In genomic region chr1:160567858-160568682, GRCh38 we compare ENCODE assay signal across 9 cellular contexts.
DNase-seq lines count a peak whose midpoint lies in the region; ATAC-seq and TF ChIP-seq lines count a peak whose summit lies in the region.
"Had no signal": no experiment of that assay in that cellular context is flagged by ENCODE, and none has a peak within 500 bp of the region (broad histone marks: within the 10 kb centered on the region; RNA-seq: fewer than 3 reads in every experiment).

No MANE protein-coding gene starts in this region.

- peak; percentile 30 to 68 for DNase-seq in activated CD4-positive, alpha-beta T cell treated with anti-CD3 and anti-CD28 coated beads, Interleukin-2, amount 50 U/mL, for 24 hours (ENCODE audit: low read depth in 1 of 2, low spot score in 1 of 2)
- peak; percentile 32 to 37 for DNase-seq in erythroblast (lab: John Stamatoyannopoulos, UW)
- peak; percentile 47 to 74 for DNase-seq in stimulated activated CD8-positive, alpha-beta memory T cell treated with anti-CD3 and anti-CD28 coated beads, Interleukin-7, amount 100 ng/mL, for 48 hours (ENCODE audit: extremely low read depth in 1 of 2, low read depth in 1 of 2)
- DNase-seq in DMS79 treated with DMSO at 0.1 percent for 48 hours (lab: John Stamatoyannopoulos, UW): no peak
- no peak for DNase-seq in brain microvascular endothelial cell

- TF ChIP-seq CTCF in brain microvascular endothelial cell (IDR thresholded peaks at IDR 0.05; ENCODE audit: low read depth, low read length, missing control alignments): no peak

- ATAC-seq in HG02870 (IDR thresholded peaks at IDR 0.05; ENCODE audit: unreplicated experiment): peak; percentile 67
- no peak for ATAC-seq in GM18519 (IDR thresholded peaks at IDR 0.05; ENCODE audit: low FRiP score, unreplicated experiment)
- no peak for ATAC-seq in SK-N-SH treated with all-trans-retinoic acid at 6 μM for 48 hours
- ATAC-seq: body of pancreas had no signal

- H3K27ac ChIP-seq in brain microvascular endothelial cell: no peak overlapping the region
- H3K27ac ChIP-seq: body of pancreas had no signal

- H3K4me3 ChIP-seq in brain microvascular endothelial cell (ENCODE audit: low read depth, low read length): no peak overlapping the region
- H3K4me3 ChIP-seq: body of pancreas had no signal

- TF ChIP-seq POLR2A in erythroblast (IDR thresholded peaks at IDR 0.05; ENCODE audit: low read length): no peak

- in situ Hi-C loops in brain microvascular endothelial cell (cut with HindIII; ENCODE audit: low pct_ligation_motif_present, low sequenced_read_pairs): no loop called here

- H3K27me3 ChIP-seq in brain microvascular endothelial cell (replicated peaks): no peaks in the 10 kb centered on the region
- H3K27me3 ChIP-seq: body of pancreas had no signal

- H3K36me3 ChIP-seq in brain microvascular endothelial cell (replicated peaks): no peaks in the 10 kb centered on the region

TF ChIP-seq in SK-N-SH treated with all-trans-retinoic acid at 6 μM for 48 hours, 23 proteins besides CTCF, POLR2A, EP300 and RAD21:
- TF ChIP-seq RARB (CRISPR knock-in tag; IDR thresholded peaks at IDR 0.05) (no peak), ZFP30 (CRISPR knock-in tag; IDR thresholded peaks at IDR 0.05) (no peak), ZNF565 (CRISPR knock-in tag; conservative IDR thresholded peaks at IDR 0.05; ENCODE audit: low read depth) (no peak), ZNF8 (CRISPR knock-in tag; IDR thresholded peaks at IDR 0.05) (no peak), ZC3H10 (CRISPR knock-in tag; IDR thresholded peaks at IDR 0.05) (no peak), TOX (CRISPR knock-in tag; IDR thresholded peaks at IDR 0.05; ENCODE audit: borderline replicate concordance) (no peak)
- TF ChIP-seq, protein P1, sequence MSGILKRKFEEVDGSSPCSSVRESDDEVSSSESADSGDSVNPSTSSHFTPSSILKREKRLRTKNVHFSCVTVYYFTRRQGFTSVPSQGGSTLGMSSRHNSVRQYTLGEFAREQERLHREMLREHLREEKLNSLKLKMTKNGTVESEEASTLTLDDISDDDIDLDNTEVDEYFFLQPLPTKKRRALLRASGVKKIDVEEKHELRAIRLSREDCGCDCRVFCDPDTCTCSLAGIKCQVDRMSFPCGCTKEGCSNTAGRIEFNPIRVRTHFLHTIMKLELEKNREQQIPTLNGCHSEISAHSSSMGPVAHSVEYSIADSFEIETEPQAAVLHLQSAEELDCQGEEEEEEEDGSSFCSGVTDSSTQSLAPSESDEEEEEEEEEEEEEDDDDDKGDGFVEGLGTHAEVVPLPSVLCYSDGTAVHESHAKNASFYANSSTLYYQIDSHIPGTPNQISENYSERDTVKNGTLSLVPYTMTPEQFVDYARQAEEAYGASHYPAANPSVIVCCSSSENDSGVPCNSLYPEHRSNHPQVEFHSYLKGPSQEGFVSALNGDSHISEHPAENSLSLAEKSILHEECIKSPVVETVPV (CRISPR knock-in tag; IDR thresholded peaks at IDR 0.05): no peak

Comparison
In these comparisons a context has a peak if more than half of its experiments do, and no peak if none do; other contexts are left out.
1. DNase-seq: peak in activated CD4-positive, alpha-beta T cell treated with anti-CD3 and anti-CD28 coated beads, Interleukin-2, amount 50 U/mL, for 24 hours (2 of 2), erythroblast (2 of 2) and stimulated activated CD8-positive, alpha-beta memory T cell treated with anti-CD3 and anti-CD28 coated beads, Interleukin-7, amount 100 ng/mL, for 48 hours (2 of 2); none in DMS79 treated with DMSO at 0.1 percent for 48 hours (single experiment) and brain microvascular endothelial cell (single experiment).